Comparison of ENCODE assay signal across 17 cellular contexts in the genomic region with DNA sequence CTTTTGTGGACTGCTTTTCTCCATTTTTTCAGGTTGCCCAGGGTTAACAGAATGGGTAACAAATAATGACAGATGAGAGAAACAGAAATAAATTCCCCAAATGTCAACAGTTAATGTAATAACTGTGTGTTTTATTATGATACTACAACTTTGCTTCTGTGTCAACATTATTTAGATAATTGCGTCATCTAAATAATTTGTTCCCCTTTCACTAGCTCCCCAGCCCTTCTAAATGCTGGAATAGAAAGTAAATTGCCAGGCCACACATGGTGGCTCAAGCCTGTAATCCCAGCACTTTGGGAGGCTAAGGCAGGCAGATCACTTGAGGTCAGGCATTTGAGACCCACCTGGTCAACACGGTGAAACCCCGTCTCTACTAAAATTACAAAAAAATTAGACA.
"Had no signal": no experiment of that assay in that cellular context is flagged by ENCODE, and none has a peak within 500 bp of the region (broad histone marks: within the 10 kb centered on the region; RNA-seq: fewer than 3 reads in every experiment).

No MANE protein-coding gene starts in this region.

- H3K4me1 ChIP-seq: ascending aorta, esophagus muscularis mucosa, lower lobe of right lung, neural progenitor cell, testis had no signal

- H3K27ac ChIP-seq: ascending aorta, esophagus muscularis mucosa, lower lobe of right lung, neural progenitor cell, ovary, testis had no signal

- H3K4me3 ChIP-seq: ascending aorta, esophagus muscularis mucosa, lower lobe of right lung, neural progenitor cell, ovary, testis had no signal

- H3K4me3 Mint-ChIP-seq: activated naive CD8-positive, alpha-beta T cell treated with anti-CD3 and anti-CD28 coated beads, Interleukin-2, amount 10 ng/mL, durations not matched to agents 7 days and 5 days; mesothelial cell of epicardium; neural progenitor cell; stimulated activated naive CD8-positive, alpha-beta T cell treated with anti-CD3 and anti-CD28 coated beads, Interleukin-15, amount 100 ng/mL, for 72 hours had no signal

- H3K36me3 ChIP-seq: ovary had no signal

- H3K27me3 ChIP-seq: ascending aorta, esophagus muscularis mucosa, neural progenitor cell, ovary, testis had no signal

- H3K9me3 Mint-ChIP-seq: activated naive CD8-positive, alpha-beta T cell treated with anti-CD3 and anti-CD28 coated beads, Interleukin-2, amount 10 ng/mL, durations not matched to agents 7 days and 5 days; mesothelial cell of epicardium; neural progenitor cell had no signal

- H3K27ac Mint-ChIP-seq: activated naive CD8-positive, alpha-beta T cell treated with anti-CD3 and anti-CD28 coated beads, Interleukin-2, amount 10 ng/mL, durations not matched to agents 7 days and 5 days; mesothelial cell of epicardium; neural progenitor cell had no signal

- DNase-seq: activated CD4-positive, alpha-beta T cell treated with anti-CD3 and anti-CD28 coated beads, Interleukin-2, amount 50 U/mL, for 1 hour; activated CD4-positive, CD25-positive, alpha-beta regulatory T cell; activated gamma-delta T cell treated with Interleukin-2 at 50 U/mL for 16 hours; activated naive CD8-positive, alpha-beta T cell treated with anti-CD3 and anti-CD28 coated beads, Interleukin-2, amount 10 ng/mL, durations not matched to agents 7 days and 5 days; activated T-cell treated with anti-CD3 and anti-CD28 coated beads, Interleukin-2, amount 50 U/mL, for 1 hour; foreskin fibroblast; glutamatergic neuron; lower lobe of right lung; ovary; stimulated activated CD4-positive, alpha-beta T cell treated with anti-CD3 and anti-CD28 coated beads, Interleukin-4, amount 100 ng/mL, for 1 hour; stimulated activated CD8-positive, alpha-beta memory T cell treated with anti-CD3 and anti-CD28 coated beads, Interleukin-4, amount 100 ng/mL, for 48 hours; stimulated activated naive CD8-positive, alpha-beta T cell treated with anti-CD3 and anti-CD28 coated beads, Interleukin-15, amount 100 ng/mL, for 72 hours; testis had no signal

- H3K9me3 ChIP-seq: ascending aorta, esophagus muscularis mucosa, lower lobe of right lung, ovary, testis had no signal

- ATAC-seq: lower lobe of right lung; stimulated activated naive CD8-positive, alpha-beta T cell treated with anti-CD3 and anti-CD28 coated beads, Interleukin-15, amount 100 ng/mL, for 72 hours had no signal

- H3K4me1 Mint-ChIP-seq: mesothelial cell of epicardium, neural progenitor cell had no signal
